ENCODE assay signal across 1 cellular context in genomic region chr21:35044128-35044527, GRCh38.
TF ChIP-seq lines count a peak whose summit lies in the region.

No MANE protein-coding gene starts in this region.

TF ChIP-seq in GM12878, 131 proteins besides CTCF, POLR2A, EP300 and RAD21 (continued from another document):
- TF ChIP-seq, protein P1, sequence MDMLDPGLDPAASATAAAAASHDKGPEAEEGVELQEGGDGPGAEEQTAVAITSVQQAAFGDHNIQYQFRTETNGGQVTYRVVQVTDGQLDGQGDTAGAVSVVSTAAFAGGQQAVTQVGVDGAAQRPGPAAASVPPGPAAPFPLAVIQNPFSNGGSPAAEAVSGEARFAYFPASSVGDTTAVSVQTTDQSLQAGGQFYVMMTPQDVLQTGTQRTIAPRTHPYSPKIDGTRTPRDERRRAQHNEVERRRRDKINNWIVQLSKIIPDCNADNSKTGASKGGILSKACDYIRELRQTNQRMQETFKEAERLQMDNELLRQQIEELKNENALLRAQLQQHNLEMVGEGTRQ (IDR thresholded peaks at IDR 0.05; ENCODE audit: borderline replicate concordance, low read depth, low read length): no peak
- TF ChIP-seq NFYA (IDR thresholded peaks at IDR 0.05; ENCODE audit: borderline replicate concordance, low read depth, low read length) (no peak), GABPA (IDR thresholded peaks at IDR 0.05; ENCODE audit: low read depth) (no peak), YBX1 (IDR thresholded peaks at IDR 0.05) (no peak), E4F1 (IDR thresholded peaks at IDR 0.05; ENCODE audit: borderline replicate concordance, partially characterized antibody) (no peak), FOXK2 (IDR thresholded peaks at IDR 0.05) (no peak), IKZF1 (conservative IDR thresholded peaks at IDR 0.05) (no peak), ZBTB4 (CRISPR knock-in tag; IDR thresholded peaks at IDR 0.05) (no peak), STAT3 (IDR thresholded peaks at IDR 0.05; ENCODE audit: low read depth, low read length) (no peak), TCF7 (IDR thresholded peaks at IDR 0.05; ENCODE audit: borderline replicate concordance) (no peak), NRF1 (conservative IDR thresholded peaks at IDR 0.05; ENCODE audit: low read depth, low read length) (no peak)
- TF ChIP-seq, protein P2, sequence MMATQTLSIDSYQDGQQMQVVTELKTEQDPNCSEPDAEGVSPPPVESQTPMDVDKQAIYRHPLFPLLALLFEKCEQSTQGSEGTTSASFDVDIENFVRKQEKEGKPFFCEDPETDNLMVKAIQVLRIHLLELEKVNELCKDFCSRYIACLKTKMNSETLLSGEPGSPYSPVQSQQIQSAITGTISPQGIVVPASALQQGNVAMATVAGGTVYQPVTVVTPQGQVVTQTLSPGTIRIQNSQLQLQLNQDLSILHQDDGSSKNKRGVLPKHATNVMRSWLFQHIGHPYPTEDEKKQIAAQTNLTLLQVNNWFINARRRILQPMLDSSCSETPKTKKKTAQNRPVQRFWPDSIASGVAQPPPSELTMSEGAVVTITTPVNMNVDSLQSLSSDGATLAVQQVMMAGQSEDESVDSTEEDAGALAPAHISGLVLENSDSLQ (IDR thresholded peaks at IDR 0.05): no peak
